ENCODE assay signal across 28 cellular contexts in the genomic region with DNA sequence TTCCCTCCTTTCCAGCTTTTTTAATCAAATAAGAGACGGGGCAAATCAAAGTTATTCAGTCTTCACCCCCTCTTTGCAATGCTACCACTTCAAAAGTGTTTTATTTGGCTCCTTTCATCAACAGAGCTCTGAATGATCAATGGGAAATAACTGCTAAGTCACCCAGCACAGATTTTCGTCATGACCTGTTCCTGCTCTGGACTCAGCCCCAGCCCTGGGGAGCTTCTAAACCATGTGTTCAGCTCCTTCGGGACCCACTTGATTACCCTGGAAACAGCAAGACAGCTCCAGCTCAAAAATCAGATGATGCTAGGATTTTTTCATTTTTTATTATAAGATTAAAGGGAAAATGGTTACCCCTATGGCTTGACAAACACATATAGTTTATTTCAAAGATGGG.
"Had no signal": no experiment of that assay in that cellular context is flagged by ENCODE, and none has a peak within 500 bp of the region (broad histone marks: within the 10 kb centered on the region; RNA-seq: fewer than 3 reads in every experiment).

No MANE protein-coding gene starts in this region.

- H3K4me3 ChIP-seq: adrenal gland, cardiac muscle cell, gastrocnemius medialis, left ventricle myocardium inferior, ovary, thoracic aorta, uterus had no signal

- ATAC-seq: effector memory CD8-positive, alpha-beta T cell; gastrocnemius medialis; stimulated activated naive CD8-positive, alpha-beta T cell treated with anti-CD3 and anti-CD28 coated beads, Interleukin-15, Interleukin-2, amounts not matched to agents 100 U/mL and 50 U/mL, for 24 hours had no signal

- H3K36me3 Mint-ChIP-seq: activated naive CD8-positive, alpha-beta T cell; brain; naive B cell; type B pancreatic cell had no signal

- H3K27ac ChIP-seq: adrenal gland, cardiac muscle cell, gastrocnemius medialis, left ventricle myocardium inferior, ovary, thoracic aorta, uterus, VCaP had no signal

- DNase-seq: activated CD4-positive, alpha-beta T cell treated with anti-CD3 and anti-CD28 coated beads for 4 hours; activated CD4-positive, alpha-beta T cell treated with anti-CD3 and anti-CD28 coated beads, Interleukin-2, amount 50 U/mL, for 48 hours; activated CD8-positive, alpha-beta memory T cell treated with anti-CD3 and anti-CD28 coated beads for 24 hours; activated effector memory CD4-positive, alpha-beta T cell treated with Interleukin-2 at 50 U/mL for 16 hours; activated naive CD4-positive, alpha-beta T cell treated with Interleukin-2 at 50 U/mL for 16 hours; adrenal gland; aorta; cortex of kidney; effector memory CD8-positive, alpha-beta T cell; erythroblast; islet precursor cell; left ventricle myocardium inferior; naive B cell; ovary; stimulated activated CD4-positive, alpha-beta T cell treated with anti-CD3 and anti-CD28 coated beads, Interleukin-4, amount 100 ng/mL, for 1 hour; stimulated activated naive CD8-positive, alpha-beta T cell treated with anti-CD3 and anti-CD28 coated beads, Interleukin-15, Interleukin-2, amounts not matched to agents 100 U/mL and 50 U/mL, for 24 hours; SW 1271; T-helper 9 cell; uterus had no signal

- H3K9me3 ChIP-seq: adrenal gland, gastrocnemius medialis, left ventricle myocardium inferior, ovary, thoracic aorta, uterus had no signal

- H3K9me3 Mint-ChIP-seq: brain; effector memory CD8-positive, alpha-beta T cell; naive B cell; T-helper 1 cell treated with Interleukin-12 subunit alpha and Interleukin-12 subunit beta and Interleukin-4 antibody, amounts not matched to agents 30 μg/mL and 1 μg/mL, for 36 hours; type B pancreatic cell had no signal

- H3K27me3 ChIP-seq: adrenal gland, cardiac muscle cell, gastrocnemius medialis, ovary, uterus had no signal

- H3K27me3 Mint-ChIP-seq: activated naive CD8-positive, alpha-beta T cell; brain; type B pancreatic cell had no signal

- H3K27ac Mint-ChIP-seq: activated naive CD8-positive, alpha-beta T cell; brain; effector memory CD8-positive, alpha-beta T cell; naive B cell; progenitor cell of endocrine pancreas; T-helper 1 cell treated with Interleukin-12 subunit alpha and Interleukin-12 subunit beta and Interleukin-4 antibody, amounts not matched to agents 30 μg/mL and 1 μg/mL, for 36 hours; type B pancreatic cell had no signal

- H3K4me1 ChIP-seq: adrenal gland, gastrocnemius medialis, left ventricle myocardium inferior, uterus had no signal

- H3K4me3 Mint-ChIP-seq: activated naive CD8-positive, alpha-beta T cell; brain; effector memory CD8-positive, alpha-beta T cell; naive B cell; T-helper 1 cell treated with Interleukin-12 subunit alpha and Interleukin-12 subunit beta and Interleukin-4 antibody, amounts not matched to agents 30 μg/mL and 1 μg/mL, for 36 hours; type B pancreatic cell had no signal

- H3K36me3 ChIP-seq: adrenal gland, cardiac muscle cell, gastrocnemius medialis, left ventricle myocardium inferior, ovary, thoracic aorta, uterus had no signal
